ENCODE assay signal across 8 cellular contexts in the genomic region with DNA sequence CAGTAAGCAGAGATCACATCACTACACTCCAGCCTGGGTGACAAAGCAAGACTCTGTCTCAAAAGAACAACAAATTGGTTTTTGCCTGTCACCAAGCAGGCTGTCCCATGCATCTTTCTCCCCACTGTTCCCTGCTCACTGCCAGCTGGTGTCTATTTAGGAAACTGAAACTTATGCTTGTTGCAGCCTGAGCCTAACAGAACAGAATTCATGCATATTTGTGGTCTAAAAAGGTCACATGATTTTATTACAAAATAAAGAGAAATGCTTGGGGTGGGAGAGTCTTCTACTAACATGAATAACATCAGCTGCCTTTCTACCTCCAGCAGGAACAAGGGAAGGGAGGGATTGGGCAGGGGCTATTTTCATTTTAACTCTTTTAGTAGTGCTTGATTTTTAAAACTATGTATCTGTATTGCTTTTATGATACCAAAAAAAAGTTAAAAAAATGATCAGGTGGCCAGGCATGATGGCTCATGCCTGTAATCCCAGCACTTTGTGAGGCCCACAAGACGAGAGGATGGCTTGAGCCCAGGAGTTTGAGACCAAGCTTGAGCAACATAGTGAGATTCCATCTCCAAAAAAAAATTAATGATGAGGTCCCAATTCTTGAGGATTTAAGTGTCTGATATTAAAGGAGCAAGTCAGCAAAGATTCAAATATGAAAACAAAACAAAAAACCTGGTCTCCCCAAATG. TPM values are rescaled to one million over a fixed set of nuclear protein-coding genes. Genes with fewer than 3 reads are reported as not detected.
DNase-seq lines count a peak whose midpoint lies in the region; ATAC-seq and TF ChIP-seq lines count a peak whose summit lies in the region.

No MANE protein-coding gene starts in this region.

- DNase-seq in left ventricle myocardium inferior (no peak), left ventricle myocardium superior (no peak), WERI-Rb-1 (no peak), fibroblast of villous mesenchyme (ENCODE audit: low read depth) (peak; percentile 92), trophoblast cell (peak in 1 of 2 donors; percentile 48), posterior vena cava (ENCODE audit: low spot score) (no peak), NCI-H146 treated with DMSO at 0.1 percent for 48 hours (lab: John Stamatoyannopoulos, UW; ENCODE audit: unreplicated experiment) (no peak)
- no peak for DNase-seq in stimulated activated naive CD4-positive, alpha-beta T cell (lab: John Stamatoyannopoulos, UW)

- intact Hi-C loops in left ventricle myocardium inferior (cut with micrococcal nuclease), result loop anchor here (10.0 kb wide), 1 partner anchor 106 kb away; a partner anchor contains a TSS
- intact Hi-C loops in left ventricle myocardium superior (cut with micrococcal nuclease), result no loop called here
- intact Hi-C loops in posterior vena cava (cut with DNase I), result loop anchor here in 1 of 2 donors (10.0 kb wide), 1 partner anchor 96 kb away; a partner anchor contains a TSS

- H3K79me2 ChIP-seq in trophoblast cell (ENCODE audit: control insufficient read depth, insufficient read depth, low read length, poor library complexity), result peaks cover 5% of the 10 kb centered on the region

- H3K4ac ChIP-seq in trophoblast cell (ENCODE audit: low read depth, low read length), result no peak overlapping the region

- H3K18ac ChIP-seq in trophoblast cell (ENCODE audit: low read length), result no peak overlapping the region

- no peak overlapping the region for H2AK5ac ChIP-seq in trophoblast cell (ENCODE audit: low read length)

- no peak for ATAC-seq in left ventricle myocardium superior

- no peak overlapping the region for H3K9ac ChIP-seq in trophoblast cell (ENCODE audit: low read length)

- H3K4me1 ChIP-seq in left ventricle myocardium inferior (peaks cover 37% of the 10 kb centered on the region), trophoblast cell (ENCODE audit: control insufficient read depth in 1 of 2, insufficient read depth in 2 of 2, low read length in 2 of 2) (no peaks in the 10 kb centered on the region)

- no peak overlapping the region for H2BK120ac ChIP-seq in trophoblast cell (ENCODE audit: insufficient read depth, low read length, poor library complexity)

- H3K14ac ChIP-seq in trophoblast cell (ENCODE audit: low read length), result no peak overlapping the region

- no peak overlapping the region for H2BK12ac ChIP-seq in trophoblast cell (ENCODE audit: low read length)

- H4K8ac ChIP-seq in trophoblast cell (ENCODE audit: low read depth, low read length), result no peak overlapping the region

- H4K91ac ChIP-seq in trophoblast cell (ENCODE audit: low read depth, low read length), result no peak overlapping the region

- H3K36me3 ChIP-seq in left ventricle myocardium inferior (peaks cover 25% of the 10 kb centered on the region), WERI-Rb-1 (peaks cover 17% of the 10 kb centered on the region; the same call in 1 of the 2 replicates), trophoblast cell (ENCODE audit: control insufficient read depth in 1 of 2, insufficient read depth in 2 of 2, low read length in 2 of 2) (peaks cover 20 to 24% of the 10 kb centered on the region in 2 experiments)

- peak overlapping the region; percentile 59 for H3K4me2 ChIP-seq in trophoblast cell (ENCODE audit: low read length)

- H4K12ac ChIP-seq in trophoblast cell (ENCODE audit: low read depth, low read length), result no peak overlapping the region

- no CpG with 5 or more reads among the region's 1 CpG for WGBS in trophoblast cell (ENCODE audit: extremely low coverage, insufficient coverage, insufficient read length)

- H3K79me1 ChIP-seq in trophoblast cell (ENCODE audit: low read length), result peaks cover 5% of the 10 kb centered on the region

- H3K27ac ChIP-seq in left ventricle myocardium inferior (replicated peaks) (peak overlapping the region; percentile 91), WERI-Rb-1 (no peak overlapping the region), trophoblast cell (ENCODE audit: low read depth, low read length) (no peak overlapping the region)

- H2BK5ac ChIP-seq in trophoblast cell (ENCODE audit: low read depth, low read length, poor library complexity), result no peak overlapping the region

- no peaks in the 10 kb centered on the region for H3K9me3 ChIP-seq in left ventricle myocardium inferior (replicated peaks)
- no peaks in the 10 kb centered on the region for H3K9me3 ChIP-seq in WERI-Rb-1 (ENCODE audit: severe bottlenecking)
- H3K9me3 ChIP-seq in trophoblast cell (ENCODE audit: insufficient read depth, low read depth, low read length), result peaks cover 1% of the 10 kb centered on the region

- H3K27me3 ChIP-seq in left ventricle myocardium inferior (ENCODE audit: low read depth) (no peaks in the 10 kb centered on the region), WERI-Rb-1 (ENCODE audit: insufficient read depth, low read depth, severe bottlenecking) (no peaks in the 10 kb centered on the region), trophoblast cell (ENCODE audit: insufficient read depth, low read length) (no peaks in the 10 kb centered on the region)

- TF ChIP-seq CTCF in left ventricle myocardium inferior (IDR thresholded peaks at IDR 0.05; ENCODE audit: borderline replicate concordance) (no peak), WERI-Rb-1 (IDR thresholded peaks at IDR 0.05; ENCODE audit: low read depth, low read length) (no peak), fibroblast of villous mesenchyme (IDR thresholded peaks at IDR 0.05; ENCODE audit: insufficient read depth, low read depth, low read length) (no peak)

- H2AFZ ChIP-seq in trophoblast cell (ENCODE audit: insufficient read depth, low read length, poor library complexity), result no peak overlapping the region

- no peak overlapping the region for H3K23ac ChIP-seq in trophoblast cell (ENCODE audit: low read length)

- H3K4me3 ChIP-seq in left ventricle myocardium inferior (peak overlapping the region; percentile 82), WERI-Rb-1 (ENCODE audit: low read depth, low read length) (peak overlapping the region; percentile 66), fibroblast of villous mesenchyme (ENCODE audit: low read depth, low read length) (peak overlapping the region; percentile 66), trophoblast cell (ENCODE audit: low read depth, low read length) (no peak overlapping the region)

RNA-seq across cellular contexts. Expression of a gene that starts 0.9 kb away (rescaled TPM):
- total RNA-seq in left ventricle myocardium inferior, result 34.9 TPM
- 36.6 TPM for total RNA-seq in left ventricle myocardium superior
- 232 and 296 TPM in 2 replicates for total RNA-seq in fibroblast of villous mesenchyme
- polyA plus RNA-seq in trophoblast cell (2013), result 51.2 and 51.9 TPM in 2 replicates
- 100 to 1,000 TPM; 108 to 113 TPM for total RNA-seq in posterior vena cava

RNA-seq across cellular contexts. Expression of a gene that starts 3.7 kb away (rescaled TPM):
- not detected for total RNA-seq in left ventricle myocardium inferior
- not detected for total RNA-seq in left ventricle myocardium superior
- not detected in 2 replicates for total RNA-seq in fibroblast of villous mesenchyme
- not detected in 2 replicates for polyA plus RNA-seq in trophoblast cell (2013)
- total RNA-seq in posterior vena cava, result not detected

RNA-seq across cellular contexts. Expression of a gene that starts 20.3 kb away (rescaled TPM):
- not detected for total RNA-seq in left ventricle myocardium inferior
- total RNA-seq in left ventricle myocardium superior, result not detected
- 0.32 TPM in 1 of 2 replicates, not detected in the other for total RNA-seq in fibroblast of villous mesenchyme
- polyA plus RNA-seq in trophoblast cell (2013), result 0.40 and 0.48 TPM in 2 replicates
- not detected for total RNA-seq in posterior vena cava

RNA-seq across cellular contexts. Expression of a gene that starts 25.2 kb away (rescaled TPM):
- total RNA-seq in left ventricle myocardium inferior, result 49.5 TPM
- 52.2 TPM for total RNA-seq in left ventricle myocardium superior
- 13.0 and 14.8 TPM in 2 replicates for total RNA-seq in fibroblast of villous mesenchyme
- polyA plus RNA-seq in trophoblast cell (2013), result 15.4 and 16.2 TPM in 2 replicates
- total RNA-seq in posterior vena cava, result 10 to 100 TPM; 29.4 to 40.7 TPM

RNA-seq across cellular contexts. Expression of a gene that starts 43.2 kb away (rescaled TPM):
- total RNA-seq in left ventricle myocardium inferior, result 33.4 TPM
- 32.3 TPM for total RNA-seq in left ventricle myocardium superior
- 94.7 and 113 TPM in 2 replicates for total RNA-seq in fibroblast of villous mesenchyme
- 217 TPM in 2 replicates for polyA plus RNA-seq in trophoblast cell (2013)
- total RNA-seq in posterior vena cava, result 10 to 100 TPM; 62.1 to 79.3 TPM
